13 cellular contexts compared by ENCODE assay signal in the genomic region with DNA sequence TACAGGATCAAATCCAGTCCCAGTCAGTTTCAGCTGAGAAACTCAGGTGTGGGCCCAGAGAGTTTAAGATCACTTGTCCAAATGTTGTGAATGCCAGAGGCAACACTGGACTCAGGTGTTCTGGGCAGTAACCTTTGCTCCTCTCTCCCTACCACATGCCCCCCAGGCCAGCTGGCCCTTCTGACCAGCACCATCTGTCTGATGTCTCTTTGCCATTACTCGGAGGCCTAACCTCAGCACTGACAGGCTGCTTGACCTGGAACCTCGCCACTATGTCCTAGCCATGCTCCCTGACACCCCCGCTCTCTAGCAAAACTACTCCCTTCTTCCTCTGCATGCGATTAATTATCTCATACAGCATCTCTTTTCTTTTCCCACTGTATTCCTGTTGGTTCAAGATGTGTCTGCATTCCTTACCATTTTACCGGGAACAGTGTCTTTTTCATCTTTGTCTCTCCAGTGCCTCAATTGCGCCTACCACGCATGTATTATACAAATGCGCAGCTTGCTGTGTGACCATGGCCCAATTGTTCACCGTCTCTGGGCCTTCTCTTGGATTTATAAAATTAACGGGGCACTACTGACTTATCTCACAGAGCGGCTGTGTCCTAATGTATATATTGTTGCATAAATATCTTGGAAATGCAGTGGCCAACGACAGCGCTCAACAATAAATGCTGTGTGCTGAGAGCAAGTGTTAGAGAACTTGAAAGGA.
DNase-seq lines count a peak whose midpoint lies in the region; ATAC-seq lines count a peak whose summit lies in the region.
"Had no signal": no experiment of that assay in that cellular context is flagged by ENCODE, and none has a peak within 500 bp of the region (broad histone marks: within the 10 kb centered on the region; RNA-seq: fewer than 3 reads in every experiment).

No MANE protein-coding gene starts in this region.

- ATAC-seq in stimulated activated effector memory CD8-positive, alpha-beta T cell treated with anti-CD3 and anti-CD28 coated beads, Interleukin-12 subunit alpha, Interleukin-12 subunit beta, amount 100 ng/mL, for 72 hours = no peak
- ATAC-seq: HCT116, left lobe of liver had no signal

- H3K36me3 ChIP-seq in effector memory CD4-positive, alpha-beta T cell (ENCODE audit: control insufficient read depth, insufficient read depth, low read length) = no peaks in the 10 kb centered on the region
- H3K36me3 ChIP-seq: neutrophil had no signal

- H3K9me3 ChIP-seq in effector memory CD4-positive, alpha-beta T cell (ENCODE audit: control insufficient read depth, low read length) = no peaks in the 10 kb centered on the region
- H3K9me3 ChIP-seq: neutrophil had no signal

- peaks cover 76% of the 10 kb centered on the region for H3K4me1 Mint-ChIP-seq in stimulated activated effector memory CD8-positive, alpha-beta T cell treated with anti-CD3 and anti-CD28 coated beads, Interleukin-12 subunit alpha, Interleukin-12 subunit beta, amount 100 ng/mL, for 72 hours

- H3K4me3 ChIP-seq in effector memory CD4-positive, alpha-beta T cell (ENCODE audit: insufficient read depth, low read depth, low read length, poor library complexity, severe bottlenecking) = no peak overlapping the region

- H3K4me1 ChIP-seq in effector memory CD4-positive, alpha-beta T cell (ENCODE audit: control insufficient read depth, insufficient read depth, low read length, poor library complexity, severe bottlenecking) = peaks cover 35% of the 10 kb centered on the region

- no peak overlapping the region for H3K4me3 Mint-ChIP-seq in stimulated activated effector memory CD8-positive, alpha-beta T cell treated with anti-CD3 and anti-CD28 coated beads, Interleukin-12 subunit alpha, Interleukin-12 subunit beta, amount 100 ng/mL, for 72 hours

- peaks cover 3% of the 10 kb centered on the region for H3K9me3 Mint-ChIP-seq in stimulated activated effector memory CD8-positive, alpha-beta T cell treated with anti-CD3 and anti-CD28 coated beads, Interleukin-12 subunit alpha, Interleukin-12 subunit beta, amount 100 ng/mL, for 72 hours

- peaks cover 11% of the 10 kb centered on the region for H3K36me3 Mint-ChIP-seq in stimulated activated effector memory CD8-positive, alpha-beta T cell treated with anti-CD3 and anti-CD28 coated beads, Interleukin-12 subunit alpha, Interleukin-12 subunit beta, amount 100 ng/mL, for 72 hours

- DNase-seq in activated CD8-positive, alpha-beta memory T cell treated with anti-CD3 and anti-CD28 coated beads, Interleukin-2, amount 50 U/mL, for 48 hours = peak; percentile 51
- DNase-seq in activated CD8-positive, alpha-beta memory T cell treated with anti-CD3 and anti-CD28 coated beads, Interleukin-2, amount 50 U/mL, for 4 hours = no peak
- DNase-seq in RPMI7951 (ENCODE audit: low read depth) (peak; percentile 10), NCI-H69 (lab: John Stamatoyannopoulos, UW) (no peak), SKM-1 (lab: John Stamatoyannopoulos, UW; ENCODE audit: unreplicated experiment) (no peak), GF-D8 (lab: John Stamatoyannopoulos, UW) (no peak)
- DNase-seq in effector memory CD4-positive, alpha-beta T cell = no peak
- DNase-seq in stimulated activated effector memory CD8-positive, alpha-beta T cell treated with anti-CD3 and anti-CD28 coated beads, Interleukin-12 subunit alpha, Interleukin-12 subunit beta, amount 100 ng/mL, for 72 hours (ENCODE audit: low spot score in 2 of 2) = no peak
- DNase-seq: NCI-H2029, SHP77 had no signal

- H3K27me3 ChIP-seq in effector memory CD4-positive, alpha-beta T cell (replicated peaks; ENCODE audit: control insufficient read depth, insufficient read depth, low read length, poor library complexity, severe bottlenecking) = no peaks in the 10 kb centered on the region
- H3K27me3 ChIP-seq: neutrophil had no signal

- H3K27ac ChIP-seq in effector memory CD4-positive, alpha-beta T cell (ENCODE audit: insufficient read depth, low read length, poor library complexity, severe bottlenecking) = peak overlapping the region; percentile 59
- H3K27ac ChIP-seq: neutrophil had no signal

- H3K27ac Mint-ChIP-seq in stimulated activated effector memory CD8-positive, alpha-beta T cell treated with anti-CD3 and anti-CD28 coated beads, Interleukin-12 subunit alpha, Interleukin-12 subunit beta, amount 100 ng/mL, for 72 hours = peak overlapping the region; percentile 23

Comparison
In these comparisons a context has a peak if more than half of its experiments do, and no peak if none do; other contexts are left out.
1. DNase-seq: peak in activated CD8-positive, alpha-beta memory T cell treated with anti-CD3 and anti-CD28 coated beads, Interleukin-2, amount 50 U/mL, for 48 hours (single experiment) and RPMI7951 (single experiment); none in activated CD8-positive, alpha-beta memory T cell treated with anti-CD3 and anti-CD28 coated beads, Interleukin-2, amount 50 U/mL, for 4 hours (single experiment), effector memory CD4-positive, alpha-beta T cell (0 of 3), stimulated activated effector memory CD8-positive, alpha-beta T cell treated with anti-CD3 and anti-CD28 coated beads, Interleukin-12 subunit alpha, Interleukin-12 subunit beta, amount 100 ng/mL, for 72 hours (0 of 2), NCI-H69 (single experiment), SKM-1 (single experiment) and GF-D8 (single experiment).